ENCODE assay signal across 16 cellular contexts in genomic region chr15:33586791-33587697, GRCh38.
"Had no signal": no experiment of that assay in that cellular context is flagged by ENCODE, and none has a peak within 500 bp of the region (broad histone marks: within the 10 kb centered on the region; RNA-seq: fewer than 3 reads in every experiment).

No MANE protein-coding gene starts in this region.

- H3K9me3 ChIP-seq: left lung, right atrium auricular region, tibial nerve, vagina had no signal

- H3K4me3 Mint-ChIP-seq: natural killer cell had no signal

- DNase-seq: activated CD4-positive, CD25-positive, alpha-beta regulatory T cell treated with anti-CD3 and anti-CD28 coated beads, Interleukin-2, amount 50 U/mL, for 72 hours; activated naive CD4-positive, alpha-beta T cell treated with Interleukin-2 at 50 U/mL for 16 hours; activated T-cell treated with anti-CD3 and anti-CD28 coated beads for 4 hours; kidney; left lung; natural killer cell; small intestine; stimulated activated CD4-positive, alpha-beta T cell treated with anti-CD3 and anti-CD28 coated beads, Interleukin-4, amount 100 ng/mL, for 4 hours; stimulated activated CD8-positive, alpha-beta memory T cell treated with anti-CD3 and anti-CD28 coated beads, Interleukin-4, amount 100 ng/mL, for 48 hours; stimulated activated naive CD4-positive, alpha-beta T cell treated with Interleukin-2 at 50 U/mL for 16 hours; substantia nigra; T-helper 9 cell had no signal

- H3K36me3 ChIP-seq: left lung, right atrium auricular region, tibial nerve, vagina had no signal

- H3K4me2 ChIP-seq: hepatocyte had no signal

- H3K4me1 ChIP-seq: left lung, right atrium auricular region, tibial nerve, vagina had no signal

- H3K27ac Mint-ChIP-seq: natural killer cell had no signal

- H3K4me3 ChIP-seq: hepatocyte, left lung, right atrium auricular region, tibial nerve, vagina had no signal

- FAIRE-seq: kidney, small intestine had no signal

- H2AFZ ChIP-seq: hepatocyte had no signal

- H3K27me3 ChIP-seq: hepatocyte, left lung, right atrium auricular region, tibial nerve, vagina had no signal

- H3K79me2 ChIP-seq: hepatocyte had no signal

- H3K4me1 Mint-ChIP-seq: natural killer cell had no signal

- H3K36me3 Mint-ChIP-seq: natural killer cell had no signal

- H3K27ac ChIP-seq: hepatocyte, left lung, right atrium auricular region, tibial nerve, vagina had no signal

- ATAC-seq: left lung, natural killer cell had no signal
